In genomic region chr2:230879271-230879882, GRCh38 we compare ENCODE assay signal across 14 cellular contexts. TPM values are rescaled to one million over a fixed set of nuclear protein-coding genes. Genes with fewer than 3 reads are reported as not detected.
DNase-seq lines count a peak whose midpoint lies in the region; ATAC-seq, FAIRE-seq and TF ChIP-seq lines count a peak whose summit lies in the region.
"Had no signal": no experiment of that assay in that cellular context is flagged by ENCODE, and none has a peak within 500 bp of the region (broad histone marks: within the 10 kb centered on the region; RNA-seq: fewer than 3 reads in every experiment).

No MANE protein-coding gene starts in this region.

- H3K4me1 ChIP-seq in pancreas, result no peaks in the 10 kb centered on the region
- H3K4me1 ChIP-seq: adrenal gland had no signal

- H3K4me3 ChIP-seq in dorsolateral prefrontal cortex (no peak overlapping the region), pancreas (no peak overlapping the region)
- H3K4me3 ChIP-seq: adrenal gland, K562 had no signal

- H3K27me3 ChIP-seq in dorsolateral prefrontal cortex (no peaks in the 10 kb centered on the region), pancreas (no peaks in the 10 kb centered on the region)
- H3K27me3 ChIP-seq: adrenal gland had no signal

- FAIRE-seq in pancreas (lab: Jason Lieb, UNC), result no peak
- FAIRE-seq: K562 had no signal

- H3K9me3 ChIP-seq in KOPT-K1 (ENCODE audit: insufficient read depth, low read length, poor library complexity, severe bottlenecking) (no peaks in the 10 kb centered on the region), pancreas (no peaks in the 10 kb centered on the region)
- H3K9me3 ChIP-seq: adrenal gland had no signal

- no peak for TF ChIP-seq CTCF in dorsolateral prefrontal cortex (IDR thresholded peaks at IDR 0.05 in 54 of 56, conservative IDR thresholded peaks at IDR 0.05 in 2 of 56; ENCODE audit: low read depth in 1 of 56, partially characterized antibody in 56 of 56)
- TF ChIP-seq CTCF in pancreas (IDR thresholded peaks at IDR 0.05), result no peak

- WGBS in pancreas, 2 donors, result 67 to 72% methylated on average over 11 of the region's 11 CpGs

- H3K36me3 ChIP-seq in KOPT-K1 (ENCODE audit: insufficient read depth, low read length) (peaks cover 38% of the 10 kb centered on the region), pancreas (peaks cover 0 to 10% (median 0%) of the 10 kb centered on the region in 3 donors)

- intact Hi-C loops in dorsolateral prefrontal cortex (cut with DNase I) (no loop called here), pancreas (cut with DNase I) (no loop called here)

- ATAC-seq in activated CD4-positive, CD25-positive, alpha-beta regulatory T cell treated with anti-CD3 and anti-CD28 coated beads, Interleukin-2, amount 50 U/mL, for 24 hours, result no peak
- peak in 3 of 4 donors; percentile 12 to 30 (median 22) for ATAC-seq in pancreas
- no peak for ATAC-seq in GM18867 (IDR thresholded peaks at IDR 0.05; ENCODE audit: unreplicated experiment)

- DNase-seq in activated CD4-positive, CD25-positive, alpha-beta regulatory T cell treated with anti-CD3 and anti-CD28 coated beads, Interleukin-2, amount 50 U/mL, for 72 hours, result peak; percentile 12
- peak in 2 of 10 donors; percentile 26 to 27 for DNase-seq in dorsolateral prefrontal cortex
- DNase-seq in pancreas, result no peak
- DNase-seq in stimulated activated CD4-positive, alpha-beta T cell treated with anti-CD3 and anti-CD28 coated beads, Interleukin-4, amount 100 ng/mL, for 1 hour, result no peak
- DNase-seq in EL, result no peak
- DNase-seq: dermis blood vessel endothelial cell; NK-92 treated with Interleukin-12 subunit alpha and Interleukin-12 subunit beta, amount 100 ng/mL, for 24 hours; stimulated activated CD4-positive, alpha-beta T cell treated with anti-CD3 and anti-CD28 coated beads, Interleukin-2, amount 100 ng/mL, for 24 hours had no signal

- H3K27ac ChIP-seq in KOPT-K1 (ENCODE audit: low read depth, low read length, poor library complexity, severe bottlenecking) (peak overlapping the region; percentile 80), dorsolateral prefrontal cortex (peak overlapping the region in 40 of 59 donors; percentile 2 to 79 (median 39)), pancreas (no peak overlapping the region)
- H3K27ac ChIP-seq: adrenal gland had no signal

RNA-seq across cellular contexts. Expression of gene ITM2C, which starts 14.6 kb away (rescaled TPM):
- total RNA-seq in dorsolateral prefrontal cortex, result 1,000 to 10,000 TPM in 1 of 120 experiments, 100 to 1,000 TPM in 119; 391 to 1,107 (median 596) TPM
- 10 to 100 TPM; 26.2 to 68.7 (median 40.3) TPM for total RNA-seq in pancreas
- 10 to 100 TPM; 39.0 to 96.3 TPM for polyA plus RNA-seq in pancreas

RNA-seq across cellular contexts. Expression of gene GPR55, which starts 45.7 kb away (rescaled TPM):
- 1 to 10 TPM in 74 of 120 experiments, under 1 TPM in 46; 0.14 to 6.3 (median 1.2) TPM for total RNA-seq in dorsolateral prefrontal cortex
- total RNA-seq in pancreas, result under 1 TPM in 4 of 6 donors, not detected in 2; 0.03 to 0.12 (median 0.06) TPM
- polyA plus RNA-seq in pancreas, result under 1 TPM in 1 of 2 donors, not detected in 1; 0.02 TPM
- total RNA-seq: dermis blood vessel endothelial cell, pulmonary artery endothelial cell had no signal

Comparison
In these comparisons a context has a peak if more than half of its experiments do, and no peak if none do; other contexts are left out.
1. ATAC-seq: peak in pancreas (3 of 4); none in activated CD4-positive, CD25-positive, alpha-beta regulatory T cell treated with anti-CD3 and anti-CD28 coated beads, Interleukin-2, amount 50 U/mL, for 24 hours (0 of 2) and GM18867 (single experiment).
2. H3K27ac ChIP-seq: peak in KOPT-K1 (single experiment) and dorsolateral prefrontal cortex (40 of 59); none in pancreas (0 of 4).
3. RNA of gene ITM2C, which starts 14.6 kb away (total RNA-seq): 391 to 1,107 TPM in dorsolateral prefrontal cortex; 26.2 to 68.7 TPM in pancreas; every median in the first group is over 4 times any median in the second.